ENCODE assay signal across 8 cellular contexts in genomic region chr17:53129863-53130262, GRCh38.
"Had no signal": no experiment of that assay in that cellular context is flagged by ENCODE, and none has a peak within 500 bp of the region (broad histone marks: within the 10 kb centered on the region; RNA-seq: fewer than 3 reads in every experiment).

No MANE protein-coding gene starts in this region.

- ATAC-seq: GM12878 had no signal

- FAIRE-seq: G401.6, GM12878, GM12891, GM12892, GM18507, GM19239 had no signal

- DNase-seq: GDM1, GF-D8 had no signal

- H3K4me3 ChIP-seq: GM12878 had no signal
